Comparison of ENCODE assay signal across 24 cellular contexts in the genomic region with DNA sequence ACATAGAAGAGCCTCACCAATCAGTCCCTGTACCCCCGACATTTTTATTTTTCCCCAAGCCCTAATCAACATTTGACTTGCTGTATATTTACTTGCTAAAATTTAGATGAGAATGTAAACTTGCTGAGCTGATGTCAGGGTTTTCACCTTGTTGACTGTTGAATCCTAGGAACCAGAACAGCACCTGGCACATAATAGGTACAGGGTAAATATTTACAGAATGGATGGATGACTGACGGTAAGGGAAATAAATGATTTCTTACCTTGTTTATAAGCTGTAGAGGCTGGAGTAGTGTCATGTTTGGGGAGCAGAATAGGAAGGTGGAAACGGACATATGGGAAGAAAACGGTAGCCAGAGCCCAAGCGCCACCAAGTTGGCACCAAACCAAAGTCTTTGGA.
DNase-seq lines count a peak whose midpoint lies in the region; ATAC-seq, FAIRE-seq and TF ChIP-seq lines count a peak whose summit lies in the region.
"Had no signal": no experiment of that assay in that cellular context is flagged by ENCODE, and none has a peak within 500 bp of the region (broad histone marks: within the 10 kb centered on the region; RNA-seq: fewer than 3 reads in every experiment).

No MANE protein-coding gene starts in this region.

- H3K4me1 ChIP-seq in pancreas, result peaks cover 0 to 4% (median 0%) of the 10 kb centered on the region in 3 donors

- FAIRE-seq in pancreas (lab: Jason Lieb, UNC) (no peak), urothelium cell line (lab: Jason Lieb, UNC) (no peak)
- FAIRE-seq: A204.1, GM18507 had no signal

- TF ChIP-seq CTCF in pancreas (IDR thresholded peaks at IDR 0.05), result no peak

- no peaks in the 10 kb centered on the region for H3K36me3 ChIP-seq in pancreas

- DNase-seq in NCI-H2171 treated with DMSO at 0.1 percent for 48 hours (lab: John Stamatoyannopoulos, UW) (peak; percentile 26), NCI-H2171 (lab: John Stamatoyannopoulos, UW) (no peak), NCI-H2029 (lab: John Stamatoyannopoulos, UW) (peak; percentile 92), NCI-H748 (lab: John Stamatoyannopoulos, UW; ENCODE audit: unreplicated experiment) (peak; percentile 99), pancreas (no peak), urothelium cell line (ENCODE audit: low spot score) (no peak), D341Med (ENCODE audit: low spot score) (no peak), mesenteric fat pad (ENCODE audit: low spot score) (no peak)
- DNase-seq: activated CD4-positive, alpha-beta memory T cell treated with anti-CD3 and anti-CD28 coated beads, Interleukin-2, amount 10 ng/mL, durations not matched to agents 7 days and 5 days; activated CD4-positive, CD25-positive, alpha-beta regulatory T cell; activated effector memory CD4-positive, alpha-beta T cell treated with anti-CD3 and anti-CD28 coated beads, Interleukin-2, amount 50 U/mL, for 16 hours; activated T-cell treated with anti-CD3 and anti-CD28 coated beads for 4 hours; effector CD8-positive, alpha-beta T cell; foreskin melanocyte; KBM-7; NCI-H524 treated with DMSO at 0.1 percent for 48 hours; posterior cingulate gyrus; stimulated activated CD8-positive, alpha-beta memory T cell treated with anti-CD3 and anti-CD28 coated beads, Interleukin-4, amount 100 ng/mL, for 48 hours; trophoblast cell had no signal

- H3K4me3 ChIP-seq in pancreas, result no peak overlapping the region

- 24% methylated on average over 5 of the region's 5 CpGs for WGBS in pancreas, 2 donors

- peak; percentile 24 to 80 (median 70) for ATAC-seq in pancreas
- ATAC-seq: HCT116, Right ventricle myocardium inferior, sciatic nerve had no signal

- no peaks in the 10 kb centered on the region for H3K27me3 ChIP-seq in pancreas

- intact Hi-C loops in pancreas (cut with DNase I), result no loop called here

- no peaks in the 10 kb centered on the region for H3K9me3 ChIP-seq in pancreas

- no peak overlapping the region for H3K27ac ChIP-seq in pancreas

Comparison
In these comparisons a context has a peak if more than half of its experiments do, and no peak if none do; other contexts are left out.
1. DNase-seq: peak in NCI-H2171 treated with DMSO at 0.1 percent for 48 hours (single experiment), NCI-H2029 (single experiment) and NCI-H748 (single experiment); none in NCI-H2171 (single experiment), pancreas (0 of 6), urothelium cell line (single experiment), D341Med (single experiment) and mesenteric fat pad (single experiment).